In the genomic region with DNA sequence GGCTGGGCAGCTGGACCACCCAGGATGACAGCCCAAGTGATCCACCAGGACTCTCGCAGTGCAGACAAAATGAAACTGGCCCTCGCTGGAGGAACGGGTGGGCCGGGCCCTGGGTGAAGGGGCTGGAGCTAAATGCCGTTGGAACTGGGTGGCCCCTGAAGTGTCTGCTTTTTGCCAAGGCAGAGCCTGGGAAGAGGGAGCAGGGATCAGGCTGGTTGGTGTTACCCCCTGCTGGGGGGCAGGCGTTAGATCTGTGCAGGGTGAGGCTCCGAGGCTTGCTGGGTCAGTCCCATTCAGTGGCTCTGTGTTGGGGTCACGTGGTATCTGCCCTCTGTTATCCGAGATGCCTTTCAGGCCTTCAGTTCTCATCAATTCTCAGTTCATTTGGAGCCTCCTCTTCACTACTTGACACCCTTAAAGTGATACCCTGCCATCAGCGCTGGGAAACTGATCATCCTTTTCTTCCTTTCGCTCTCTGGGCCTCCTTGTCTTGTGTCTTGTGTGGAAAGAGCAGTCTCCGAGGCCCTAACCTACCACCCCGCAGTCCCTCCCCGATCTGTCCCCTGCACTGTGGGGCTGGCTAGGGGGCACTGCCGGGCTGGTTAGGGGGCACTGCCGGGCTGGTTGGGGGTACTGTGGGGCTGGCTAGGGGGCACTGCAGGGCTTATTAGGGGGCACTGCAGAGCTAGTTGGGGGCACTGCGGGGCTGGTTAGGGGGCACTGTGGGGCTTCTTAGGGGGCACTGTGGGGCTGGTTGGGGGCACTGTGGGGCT, we compare ENCODE assay signal across 1 cellular context.
TF ChIP-seq lines count a peak whose summit lies in the region.

No MANE protein-coding gene starts in this region.

TF ChIP-seq in HEK293T, 16 proteins besides CTCF, POLR2A, EP300 and RAD21 (continued from another document):
- no peak for TF ChIP-seq LEF1 (IDR thresholded peaks at IDR 0.05; ENCODE audit: borderline replicate concordance)
- TF ChIP-seq ZNF384 (IDR thresholded peaks at IDR 0.05), result no peak
- TF ChIP-seq ARNT (IDR thresholded peaks at IDR 0.05), result no peak
- no peak for TF ChIP-seq HDGF (IDR thresholded peaks at IDR 0.05; ENCODE audit: borderline replicate concordance)
- TF ChIP-seq NFRKB (IDR thresholded peaks at IDR 0.05), result no peak
- no peak for TF ChIP-seq FOXM1 (IDR thresholded peaks at IDR 0.05; ENCODE audit: borderline replicate concordance)
- TF ChIP-seq SUZ12 (IDR thresholded peaks at IDR 0.05), result no peak
